In genomic region chr14:61476105-61476736, GRCh38 we compare ENCODE assay signal across 1 cellular context.
TF ChIP-seq lines count a peak whose summit lies in the region.

No MANE protein-coding gene starts in this region.

TF ChIP-seq in SK-N-SH, 30 proteins besides CTCF, POLR2A, EP300 and RAD21 (continued from another document):
- TF ChIP-seq EZH2phosphoT487 (IDR thresholded peaks at IDR 0.05; ENCODE audit: borderline replicate concordance, low read depth), result no peak
- TF ChIP-seq RXRA (IDR thresholded peaks at IDR 0.05; ENCODE audit: borderline replicate concordance, low read depth), result no peak
- TF ChIP-seq YY1 (IDR thresholded peaks at IDR 0.05; ENCODE audit: low read depth), result no peak
